ENCODE assay signal across 25 cellular contexts in the genomic region with DNA sequence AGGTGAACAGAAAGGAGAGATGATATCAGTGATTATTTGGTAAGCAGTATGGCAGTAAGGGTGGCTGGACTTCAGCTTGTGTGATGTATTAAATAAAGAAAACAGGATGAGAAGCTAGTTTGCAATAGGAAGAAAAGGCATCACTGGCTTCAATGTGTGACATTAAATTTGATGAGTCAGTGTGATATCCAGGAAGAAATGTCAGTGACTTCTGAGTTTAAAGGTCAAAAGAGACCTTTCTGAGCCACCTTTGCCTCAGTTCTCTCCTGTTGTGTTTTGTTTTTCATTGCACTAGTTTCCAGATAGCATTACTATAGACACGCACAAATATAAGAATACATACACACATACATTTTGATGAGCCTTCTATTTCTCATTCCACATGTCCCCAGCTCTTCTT.
"Had no signal": no experiment of that assay in that cellular context is flagged by ENCODE, and none has a peak within 500 bp of the region (broad histone marks: within the 10 kb centered on the region; RNA-seq: fewer than 3 reads in every experiment).

No MANE protein-coding gene starts in this region.

- H3K4me1 Mint-ChIP-seq: memory B cell, naive B cell had no signal

- H3K27ac Mint-ChIP-seq: memory B cell; stimulated activated naive B cell treated with anti-CD40 and anti-IgM and Interleukin-4, amounts not matched to agents 10 μg/mL and 1 μg/mL and 100 μg/mL, for 72 hours; type B pancreatic cell had no signal

- H3K27me3 Mint-ChIP-seq: memory B cell; naive B cell; stimulated activated naive B cell treated with anti-CD40 and anti-IgM and Interleukin-4, amounts not matched to agents 10 μg/mL and 1 μg/mL and 100 μg/mL, for 72 hours; type B pancreatic cell had no signal

- H3K27ac ChIP-seq: coronary artery, dorsolateral prefrontal cortex, heart left ventricle, left lung, lower lobe of right lung, psoas muscle, thyroid gland had no signal

- H3K4me1 ChIP-seq: left lung, lower lobe of right lung, psoas muscle had no signal

- H3K9me3 ChIP-seq: heart left ventricle, left lung, lower lobe of right lung, psoas muscle, thyroid gland had no signal

- H3K36me3 ChIP-seq: lower lobe of right lung, thyroid gland had no signal

- DNase-seq: dorsolateral prefrontal cortex; effector CD8-positive, alpha-beta T cell; heart left ventricle; hippocampal formation; kidney glomerular epithelial cell; left lung; lower lobe of right lung; naive B cell; occipital lobe; psoas muscle; retina; stimulated activated CD4-positive, alpha-beta T cell treated with anti-CD3 and anti-CD28 coated beads, Interleukin-2, amount 100 ng/mL, for 24 hours; stimulated activated CD4-positive, alpha-beta T cell treated with anti-CD3 and anti-CD28 coated beads, Interleukin-4, amount 100 ng/mL, for 4 hours; stimulated activated naive B cell treated with anti-CD40 and anti-IgM and Interleukin-4, amounts not matched to agents 10 μg/mL and 1 μg/mL and 100 μg/mL, for 72 hours; thyroid gland had no signal

- H3K27me3 ChIP-seq: dorsolateral prefrontal cortex, heart left ventricle, left lung, thyroid gland had no signal

- H3K4me3 Mint-ChIP-seq: memory B cell; mesothelial cell of epicardium; naive B cell; nephron; stimulated activated naive B cell treated with anti-CD40 and anti-IgM and Interleukin-4, amounts not matched to agents 10 μg/mL and 1 μg/mL and 100 μg/mL, for 72 hours; type B pancreatic cell had no signal

- FAIRE-seq: frontal cortex, islet of Langerhans, urothelium cell line had no signal

- ATAC-seq: esophagus mucosa, heart left ventricle, left lung, lower lobe of right lung, psoas muscle, sciatic nerve had no signal

- H3K9me3 Mint-ChIP-seq: memory B cell; naive B cell; nephron; stimulated activated naive B cell treated with anti-CD40 and anti-IgM and Interleukin-4, amounts not matched to agents 10 μg/mL and 1 μg/mL and 100 μg/mL, for 72 hours; type B pancreatic cell had no signal

- H3K4me3 ChIP-seq: coronary artery, dorsolateral prefrontal cortex, heart left ventricle, left lung, lower lobe of right lung, psoas muscle, thyroid gland had no signal
